Comparison of ENCODE assay signal across 8 cellular contexts in the genomic region with DNA sequence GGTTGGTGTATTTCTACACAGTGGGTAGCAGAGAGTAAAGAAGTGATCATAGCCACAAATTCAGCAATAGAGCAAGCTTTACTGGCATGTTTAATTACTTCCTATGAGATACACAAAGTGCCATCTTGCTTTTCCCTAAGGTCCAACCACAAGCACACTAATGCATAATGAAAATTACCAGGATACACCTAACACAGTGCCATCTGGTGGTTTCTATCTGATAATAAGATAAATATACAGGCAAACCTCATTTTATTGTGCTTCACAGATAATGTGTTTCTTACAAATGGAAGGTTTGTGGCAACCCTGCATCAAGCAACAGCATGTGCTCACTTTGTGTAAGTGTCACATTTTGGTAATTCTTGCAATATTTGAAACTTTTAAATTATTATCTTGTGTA.
DNase-seq lines count a peak whose midpoint lies in the region; ATAC-seq and TF ChIP-seq lines count a peak whose summit lies in the region.

No MANE protein-coding gene starts in this region.

- TF ChIP-seq CTCF in nephron (IDR thresholded peaks at IDR 0.05; ENCODE audit: unreplicated experiment in 3 of 3), result peak in 2 of 3 experiments; percentile 22 to 32

- DNase-seq in NCI-H2171 (lab: John Stamatoyannopoulos, UW) (peak; percentile 2), T47D (ENCODE audit: low read depth in 1 of 2, low spot score in 1 of 2) (peak; percentile 5 to 40), hepatic stellate cell (ENCODE audit: low spot score) (no peak)
- no peak for DNase-seq in activated naive CD4-positive, alpha-beta T cell treated with Interleukin-2 at 50 U/mL for 16 hours

- in situ Hi-C loops in T47D (cut with HindIII; ENCODE audit: low pct_unique_long_range_greater_than_20kb, low sequenced_read_pairs), result no loop called here

- H3K27ac Mint-ChIP-seq in nephron, result no peak overlapping the region

- no peak overlapping the region for H3K4me3 Mint-ChIP-seq in nephron

- H3K36me3 Mint-ChIP-seq in nephron (ENCODE audit: low read depth), result no peaks in the 10 kb centered on the region

- no peaks in the 10 kb centered on the region for H3K4me1 Mint-ChIP-seq in nephron

- H3K27me3 Mint-ChIP-seq in nephron (ENCODE audit: low read depth), result no peaks in the 10 kb centered on the region

- peak; percentile 59 for ATAC-seq in GM18868 (IDR thresholded peaks at IDR 0.05; ENCODE audit: unreplicated experiment)
- ATAC-seq in HG02938 (IDR thresholded peaks at IDR 0.05; ENCODE audit: unreplicated experiment), result no peak
- ATAC-seq in HG02973 (IDR thresholded peaks at IDR 0.05; ENCODE audit: unreplicated experiment), result no peak

- no peaks in the 10 kb centered on the region for H3K9me3 Mint-ChIP-seq in nephron

Comparison
In these comparisons a context has a peak if more than half of its experiments do, and no peak if none do; other contexts are left out.
1. DNase-seq: peak in NCI-H2171 (single experiment) and T47D (2 of 2); none in activated naive CD4-positive, alpha-beta T cell treated with Interleukin-2 at 50 U/mL for 16 hours (single experiment) and hepatic stellate cell (single experiment).